Comparison of ENCODE assay signal across 8 cellular contexts in the genomic region with DNA sequence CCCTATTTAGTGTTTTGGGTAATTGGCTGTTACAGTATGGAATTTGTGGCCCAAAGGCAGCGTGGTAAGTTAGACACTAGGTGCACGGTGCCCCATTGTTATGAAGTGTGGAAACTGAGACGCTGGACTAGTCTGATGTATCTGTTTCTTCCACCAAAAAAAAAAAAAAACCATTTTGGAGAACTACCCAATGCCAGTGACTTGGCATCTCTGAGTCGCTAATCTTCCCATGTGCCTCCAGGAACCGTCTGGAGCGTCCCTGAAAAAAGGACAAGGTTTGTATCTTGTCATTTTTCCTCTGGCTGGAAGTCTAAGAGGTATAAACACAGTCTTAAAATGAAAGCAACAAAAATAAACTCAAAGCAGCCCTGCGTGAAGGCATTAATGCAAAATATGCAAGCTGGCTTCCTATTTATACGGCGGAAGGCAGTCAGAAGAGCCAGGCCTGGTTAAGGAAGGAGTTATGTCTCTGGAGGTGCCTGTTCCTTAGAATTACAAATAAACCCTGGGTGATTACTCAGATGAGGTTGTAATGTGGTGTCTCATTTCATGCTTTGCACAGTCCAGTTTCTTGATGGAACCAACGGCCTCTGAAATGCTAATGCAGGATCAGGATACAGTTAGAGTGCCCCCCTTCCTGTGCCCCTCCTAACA. TPM values are rescaled to one million over a fixed set of nuclear protein-coding genes. Genes with fewer than 3 reads are reported as not detected.
DNase-seq lines count a peak whose midpoint lies in the region; ATAC-seq and TF ChIP-seq lines count a peak whose summit lies in the region.

No MANE protein-coding gene starts in this region.

- H3K27me3 ChIP-seq in Caco-2 (replicated peaks; ENCODE audit: control insufficient read depth, insufficient read depth, low read length) (no peaks in the 10 kb centered on the region), RWPE2 (ENCODE audit: insufficient read depth, poor library complexity, severe bottlenecking) (no peaks in the 10 kb centered on the region), fibroblast of lung (ENCODE audit: control insufficient read depth, insufficient read depth, low read length) (no peaks in the 10 kb centered on the region)

- H3K9me3 ChIP-seq in Caco-2 (no peaks in the 10 kb centered on the region), RWPE2 (ENCODE audit: severe bottlenecking) (no peaks in the 10 kb centered on the region), fibroblast of lung (ENCODE audit: control insufficient read depth, insufficient read depth, low read depth, low read length) (no peaks in the 10 kb centered on the region)

- H4K20me1 ChIP-seq in fibroblast of lung (ENCODE audit: control insufficient read depth, extremely low read depth, insufficient read depth, low read length): no peaks in the 10 kb centered on the region

- DNase-seq in Caco-2: no peak
- DNase-seq in RWPE2 (ENCODE audit: low spot score): no peak
- peak; percentile 84 to 89 for DNase-seq in fibroblast of lung (ENCODE audit: low read depth in 2 of 2)
- DNase-seq in progenitor cell of endocrine pancreas (ENCODE audit: low spot score, unreplicated experiment): no peak
- DNase-seq in activated naive CD4-positive, alpha-beta T cell treated with anti-CD3 and anti-CD28 coated beads for 36 hours: no peak
- no peak for DNase-seq in naive thymus-derived CD8-positive, alpha-beta T cell
- DNase-seq in KG1 (lab: John Stamatoyannopoulos, UW): no peak

- H3K27me3 Mint-ChIP-seq in Caco-2 (ENCODE audit: insufficient read depth, unreplicated experiment) (no peaks in the 10 kb centered on the region), progenitor cell of endocrine pancreas (no peaks in the 10 kb centered on the region)
- H3K27me3 Mint-ChIP-seq in activated naive CD4-positive, alpha-beta T cell treated with anti-CD3 and anti-CD28 coated beads for 36 hours (ENCODE audit: low read depth): peaks cover 15% of the 10 kb centered on the region
- peaks cover 10 to 69% (median 22%) of the 10 kb centered on the region in 5 donors for H3K27me3 Mint-ChIP-seq in naive thymus-derived CD8-positive, alpha-beta T cell

- H3K36me3 Mint-ChIP-seq in Caco-2 (ENCODE audit: insufficient read depth, unreplicated experiment) (peaks cover 92% of the 10 kb centered on the region), progenitor cell of endocrine pancreas (ENCODE audit: insufficient read depth) (peaks cover 5% of the 10 kb centered on the region)
- H3K36me3 Mint-ChIP-seq in activated naive CD4-positive, alpha-beta T cell treated with anti-CD3 and anti-CD28 coated beads for 36 hours (ENCODE audit: low read depth): peaks cover 5% of the 10 kb centered on the region
- peaks cover 0 to 16% (median 6%) of the 10 kb centered on the region in 3 donors for H3K36me3 Mint-ChIP-seq in naive thymus-derived CD8-positive, alpha-beta T cell

- peaks cover 93% of the 10 kb centered on the region for H3K4me1 ChIP-seq in Caco-2
- H3K4me1 ChIP-seq in RWPE2 (ENCODE audit: insufficient read depth, poor library complexity, severe bottlenecking): peaks cover 72% of the 10 kb centered on the region
- H3K4me1 ChIP-seq in fibroblast of lung (ENCODE audit: control insufficient read depth, extremely low read depth, insufficient read depth, low read length): peaks cover 47% of the 10 kb centered on the region

- peak overlapping the region; percentile 9 for H3K4me2 ChIP-seq in fibroblast of lung (ENCODE audit: extremely low read depth, insufficient read depth, low read length)

- H3K4me1 Mint-ChIP-seq in Caco-2 (ENCODE audit: low read depth, unreplicated experiment) (peaks cover 80% of the 10 kb centered on the region), progenitor cell of endocrine pancreas (ENCODE audit: low read depth) (peaks cover 86% of the 10 kb centered on the region)
- H3K4me1 Mint-ChIP-seq in activated naive CD4-positive, alpha-beta T cell treated with anti-CD3 and anti-CD28 coated beads for 36 hours (ENCODE audit: low read depth): peaks cover 49% of the 10 kb centered on the region
- H3K4me1 Mint-ChIP-seq in naive thymus-derived CD8-positive, alpha-beta T cell: peaks cover 38 to 94% (median 69%) of the 10 kb centered on the region in 4 donors

- ATAC-seq in RWPE2 (ENCODE audit: low read depth): no peak
- no peak for ATAC-seq in naive thymus-derived CD8-positive, alpha-beta T cell
- no peak for ATAC-seq in HG02870 (IDR thresholded peaks at IDR 0.05; ENCODE audit: unreplicated experiment)

- no TSS peak for BruUV-seq in Caco-2 (replicated peaks; lab: Mats Ljungman, UMichigan)

- peaks cover 4% of the 10 kb centered on the region; the same call in 1 of the 2 replicates for H3K36me3 ChIP-seq in Caco-2 (ENCODE audit: control insufficient read depth, insufficient read depth, low read length)
- peaks cover 87% of the 10 kb centered on the region for H3K36me3 ChIP-seq in RWPE2 (ENCODE audit: low read depth)
- H3K36me3 ChIP-seq in fibroblast of lung (ENCODE audit: control insufficient read depth, insufficient read depth, low read length): peaks cover 2% of the 10 kb centered on the region

- CTCF ChIA-PET in Caco-2 (lab: Charles Lee): no interaction called here
- CTCF ChIA-PET in activated naive CD4-positive, alpha-beta T cell treated with anti-CD3 and anti-CD28 coated beads for 36 hours (lab: Charles Lee): interaction anchor here (1.0 kb wide), 1 partner anchor 34 kb away, joined by 4 read pairs; no protein-coding TSS in a partner anchor

- H3K9me3 Mint-ChIP-seq in Caco-2 (ENCODE audit: unreplicated experiment) (no peaks in the 10 kb centered on the region), progenitor cell of endocrine pancreas (ENCODE audit: low read depth) (no peaks in the 10 kb centered on the region)
- H3K9me3 Mint-ChIP-seq in activated naive CD4-positive, alpha-beta T cell treated with anti-CD3 and anti-CD28 coated beads for 36 hours: no peaks in the 10 kb centered on the region
- H3K9me3 Mint-ChIP-seq in naive thymus-derived CD8-positive, alpha-beta T cell: no peaks in the 10 kb centered on the region

- POLR2A ChIA-PET in Caco-2 (lab: Charles Lee): no interaction called here
- POLR2A ChIA-PET in naive thymus-derived CD8-positive, alpha-beta T cell (lab: Charles Lee): no interaction called here

- no peak overlapping the region for H3K4me3 ChIP-seq in Caco-2 (ENCODE audit: low read depth, low read length)
- no peak overlapping the region for H3K4me3 ChIP-seq in RWPE2 (ENCODE audit: severe bottlenecking)
- peak overlapping the region in 2 of 4 experiments; percentile 12 to 26 for H3K4me3 ChIP-seq in fibroblast of lung (replicated peaks in 1 of 4; ENCODE audit: control extremely low read depth in 1 of 4, insufficient read depth in 1 of 4, low read depth in 3 of 4, low read length in 4 of 4)

- no peak for TF ChIP-seq CTCF in Caco-2 (IDR thresholded peaks at IDR 0.05; ENCODE audit: insufficient read depth in 1 of 2, low read depth in 1 of 2, low read length in 1 of 2, severe bottlenecking in 1 of 2, unreplicated experiment in 1 of 2)
- no peak for TF ChIP-seq CTCF in RWPE2 (IDR thresholded peaks at IDR 0.05; ENCODE audit: poor library complexity, severe bottlenecking)
- TF ChIP-seq CTCF in fibroblast of lung (conservative IDR thresholded peaks at IDR 0.05 in 1 of 2, IDR thresholded peaks at IDR 0.05 in 1 of 2; ENCODE audit: low read depth in 1 of 2, low read length in 2 of 2): no peak
- no peak for TF ChIP-seq CTCF in progenitor cell of endocrine pancreas (IDR thresholded peaks at IDR 0.05; ENCODE audit: unreplicated experiment)

- H3K9ac ChIP-seq in fibroblast of lung (ENCODE audit: insufficient read depth, low read length): no peak overlapping the region

- intact Hi-C loops in Caco-2 (cut with micrococcal nuclease; ENCODE audit: unreplicated experiment): no loop called here
- intact Hi-C loops in activated naive CD4-positive, alpha-beta T cell treated with anti-CD3 and anti-CD28 coated beads for 36 hours (cut with micrococcal nuclease): no loop called here

- peaks cover 94% of the 10 kb centered on the region for H3K79me2 ChIP-seq in fibroblast of lung (ENCODE audit: control insufficient read depth, insufficient read depth, low read length)

- H3K27ac ChIP-seq in RWPE2 (ENCODE audit: poor library complexity, severe bottlenecking) (peak overlapping the region; percentile 100), fibroblast of lung (ENCODE audit: insufficient read depth, low read length) (peak overlapping the region; percentile 83)

- H2AFZ ChIP-seq in fibroblast of lung (ENCODE audit: low read length): no peak overlapping the region

- peak overlapping the region; percentile 25 for H3K4me3 Mint-ChIP-seq in Caco-2 (ENCODE audit: unreplicated experiment)
- H3K4me3 Mint-ChIP-seq in progenitor cell of endocrine pancreas (ENCODE audit: low read depth): no peak overlapping the region
- H3K4me3 Mint-ChIP-seq in activated naive CD4-positive, alpha-beta T cell treated with anti-CD3 and anti-CD28 coated beads for 36 hours: no peak overlapping the region
- peak overlapping the region in 2 of 10 donors; percentile 7 to 53 for H3K4me3 Mint-ChIP-seq in naive thymus-derived CD8-positive, alpha-beta T cell

- H3K27ac Mint-ChIP-seq in Caco-2 (ENCODE audit: unreplicated experiment) (peak overlapping the region; percentile 88), progenitor cell of endocrine pancreas (peak overlapping the region; percentile 96)
- H3K27ac Mint-ChIP-seq in activated naive CD4-positive, alpha-beta T cell treated with anti-CD3 and anti-CD28 coated beads for 36 hours: no peak overlapping the region
- peak overlapping the region in 1 of 10 donors; percentile 81 for H3K27ac Mint-ChIP-seq in naive thymus-derived CD8-positive, alpha-beta T cell

RNA-seq across cellular contexts. Expression of a gene that starts 20.2 kb away (rescaled TPM):
- total RNA-seq in Caco-2 (2022) (605 and 658 TPM in 2 replicates), fibroblast of lung (65.0 and 127 TPM in 2 replicates), progenitor cell of endocrine pancreas (639 and 657 TPM in 2 replicates)
- 363 and 683 TPM in 2 replicates for polyA plus RNA-seq in fibroblast of lung
- 608 and 1,180 TPM in 2 replicates for polyA plus RNA-seq in fibroblast of lung (2012)
- 641 and 1,577 TPM in 2 replicates for polyA minus RNA-seq in fibroblast of lung (ENCODE audit: low replicate concordance)
- total RNA-seq in activated naive CD4-positive, alpha-beta T cell treated with anti-CD3 and anti-CD28 coated beads for 36 hours: 100 to 1,000 TPM; 117 to 119 TPM
- total RNA-seq in naive thymus-derived CD8-positive, alpha-beta T cell: 10 to 100 TPM; 52.9 to 57.6 TPM
- 1 to 10 TPM; 3.2 to 8.5 (median 4.8) TPM for polyA plus RNA-seq in naive thymus-derived CD8-positive, alpha-beta T cell

RNA-seq across cellular contexts. Expression of a gene that starts 48.7 kb away (rescaled TPM):
- total RNA-seq in Caco-2 (2022) (354 and 380 TPM in 2 replicates), fibroblast of lung (198 and 334 TPM in 2 replicates), progenitor cell of endocrine pancreas (193 and 203 TPM in 2 replicates)
- 171 and 280 TPM in 2 replicates for polyA plus RNA-seq in fibroblast of lung
- polyA plus RNA-seq in fibroblast of lung (2012): 288 and 298 TPM in 2 replicates
- polyA minus RNA-seq in fibroblast of lung (ENCODE audit: low replicate concordance): 519 and 653 TPM in 2 replicates
- total RNA-seq in activated naive CD4-positive, alpha-beta T cell treated with anti-CD3 and anti-CD28 coated beads for 36 hours: 100 to 1,000 TPM; 299 to 324 TPM
- total RNA-seq in naive thymus-derived CD8-positive, alpha-beta T cell: 100 to 1,000 TPM; 335 to 346 TPM
- 100 to 1,000 TPM; 400 to 435 (median 432) TPM for polyA plus RNA-seq in naive thymus-derived CD8-positive, alpha-beta T cell

RNA-seq across cellular contexts. Expression of a gene that starts 49.9 kb away (rescaled TPM):
- total RNA-seq in Caco-2 (2022): 1.7 and 2.4 TPM in 2 replicates
- under 0.01 and 0.17 TPM in 2 replicates for total RNA-seq in fibroblast of lung
- 0.09 and 0.12 TPM in 2 replicates for polyA plus RNA-seq in fibroblast of lung
- 0.27 TPM in 1 of 2 replicates, not detected in the other for polyA plus RNA-seq in fibroblast of lung (2012)
- polyA minus RNA-seq in fibroblast of lung (ENCODE audit: low replicate concordance): not detected in 2 replicates
- total RNA-seq in progenitor cell of endocrine pancreas: 6.7 and 10.9 TPM in 2 replicates
- total RNA-seq in activated naive CD4-positive, alpha-beta T cell treated with anti-CD3 and anti-CD28 coated beads for 36 hours: 100 to 1,000 TPM; 135 to 148 TPM
- 100 to 1,000 TPM; 221 to 228 TPM for total RNA-seq in naive thymus-derived CD8-positive, alpha-beta T cell
- 100 to 1,000 TPM in 2 of 3 donors, 10 to 100 TPM in 1; 85.0 to 113 (median 113) TPM for polyA plus RNA-seq in naive thymus-derived CD8-positive, alpha-beta T cell

Comparison
In these comparisons a context has a peak if more than half of its experiments do, and no peak if none do; other contexts are left out.
1. DNase-seq: peak in fibroblast of lung (2 of 2); none in Caco-2 (0 of 2), RWPE2 (single experiment), progenitor cell of endocrine pancreas (single experiment), activated naive CD4-positive, alpha-beta T cell treated with anti-CD3 and anti-CD28 coated beads for 36 hours (single experiment), naive thymus-derived CD8-positive, alpha-beta T cell (0 of 10) and KG1 (single experiment).
2. RNA of a gene that starts 49.9 kb away (total RNA-seq): 221 to 228 TPM in naive thymus-derived CD8-positive, alpha-beta T cell and 135 to 148 TPM in activated naive CD4-positive, alpha-beta T cell treated with anti-CD3 and anti-CD28 coated beads for 36 hours; 6.7 to 10.9 TPM in progenitor cell of endocrine pancreas, 1.7 to 2.4 TPM in Caco-2 and under 0.01 to 0.17 TPM in fibroblast of lung; every median in the first group is over 10 times any median in the second.